Comparison of ENCODE assay signal across 37 cellular contexts in genomic region chr10:133180915-133181639, GRCh38. TPM values are rescaled to one million over a fixed set of nuclear protein-coding genes. Genes with fewer than 3 reads are reported as not detected.
"Had no signal": no experiment of that assay in that cellular context is flagged by ENCODE, and none has a peak within 500 bp of the region (broad histone marks: within the 10 kb centered on the region; RNA-seq: fewer than 3 reads in every experiment).

No MANE protein-coding gene starts in this region.

- H3K9me3 ChIP-seq: adrenal gland, gastroesophageal sphincter, stomach, thyroid gland, upper lobe of left lung, vagina had no signal

- H3K27ac Mint-ChIP-seq: activated naive CD4-positive, alpha-beta T cell treated with anti-CD3 and anti-CD28 coated beads for 36 hours; activated naive CD8-positive, alpha-beta T cell treated with anti-CD3 and anti-CD28 coated beads for 36 hours; activated T-helper 1 cell treated with anti-CD3 and anti-CD28 coated beads, Interleukin-12 subunit alpha, Interleukin-12 subunit beta, Interleukin-2, Interleukin-4 antibody, amounts not matched to agents 30 ng/mL and 10 ng/mL and 1 ng/mL, durations not matched to agents 14 hours and 24 hours and 36 hours; natural killer cell; progenitor cell of endocrine pancreas; stimulated activated naive B cell treated with anti-CD40 and anti-IgM and Interleukin-4, amounts not matched to agents 10 μg/mL and 1 μg/mL and 100 μg/mL, for 72 hours had no signal

- H3K4me3 ChIP-seq: adrenal gland, gastroesophageal sphincter, lung, skin epidermis, stomach, thyroid gland, upper lobe of left lung, vagina had no signal

- DNase-seq: activated CD4-positive, alpha-beta T cell treated with anti-CD3 and anti-CD28 coated beads for 48 hours; activated CD4-positive, alpha-beta T cell treated with anti-CD3 and anti-CD28 coated beads, Interleukin-2, amount 50 U/mL, for 48 hours; activated CD8-positive, alpha-beta memory T cell treated with anti-CD3 and anti-CD28 coated beads for 24 hours; activated effector memory CD4-positive, alpha-beta T cell treated with anti-CD3 and anti-CD28 coated beads, Interleukin-2, amount 50 U/mL, for 16 hours; activated naive CD4-positive, alpha-beta T cell treated with anti-CD3 and anti-CD28 coated beads for 36 hours; activated naive CD8-positive, alpha-beta T cell treated with anti-CD3 and anti-CD28 coated beads for 36 hours; adrenal gland; aorta; brain microvascular endothelial cell; caudate nucleus; head of caudate nucleus; hypothalamus; immature natural killer cell; mesendoderm; natural killer cell; stimulated activated CD4-positive, alpha-beta T cell treated with anti-CD3 and anti-CD28 coated beads, Interleukin-4, amount 100 ng/mL, for 24 hours; stimulated activated naive B cell treated with anti-CD40 and anti-IgM and Interleukin-4, amounts not matched to agents 10 μg/mL and 1 μg/mL and 100 μg/mL, for 72 hours; stomach; T-helper 1 cell; thyroid gland had no signal

- H3K27me3 ChIP-seq: adrenal gland, brain microvascular endothelial cell, thyroid gland, upper lobe of left lung, vagina had no signal

- H3K36me3 Mint-ChIP-seq: activated naive CD8-positive, alpha-beta T cell treated with anti-CD3 and anti-CD28 coated beads for 36 hours; immature natural killer cell; natural killer cell; stimulated activated naive B cell treated with anti-CD40 and anti-IgM and Interleukin-4, amounts not matched to agents 10 μg/mL and 1 μg/mL and 100 μg/mL, for 72 hours had no signal

- FAIRE-seq: endothelial cell of umbilical vein had no signal

- H3K4me1 Mint-ChIP-seq: activated naive CD8-positive, alpha-beta T cell treated with anti-CD3 and anti-CD28 coated beads for 36 hours; immature natural killer cell had no signal

- H3K4me1 ChIP-seq: adrenal gland, gastroesophageal sphincter, stomach, thyroid gland, upper lobe of left lung, vagina had no signal

- H3K36me3 ChIP-seq: adrenal gland, brain microvascular endothelial cell, gastroesophageal sphincter, stomach, thyroid gland, upper lobe of left lung, vagina had no signal

- ATAC-seq: gastroesophageal sphincter; left lobe of liver; natural killer cell; sciatic nerve; stimulated activated naive B cell treated with anti-CD40 and anti-IgM and Interleukin-4, amounts not matched to agents 10 μg/mL and 1 μg/mL and 100 μg/mL, for 72 hours had no signal

- H3K27me3 Mint-ChIP-seq: progenitor cell of endocrine pancreas had no signal

- H3K27ac ChIP-seq: adrenal gland, brain microvascular endothelial cell, gastroesophageal sphincter, skin epidermis, stomach, thyroid gland, upper lobe of left lung, vagina had no signal

- H3K4me3 Mint-ChIP-seq: activated naive CD4-positive, alpha-beta T cell treated with anti-CD3 and anti-CD28 coated beads for 36 hours; activated naive CD8-positive, alpha-beta T cell treated with anti-CD3 and anti-CD28 coated beads for 36 hours; activated T-helper 1 cell treated with anti-CD3 and anti-CD28 coated beads, Interleukin-12 subunit alpha, Interleukin-12 subunit beta, Interleukin-2, Interleukin-4 antibody, amounts not matched to agents 30 ng/mL and 10 ng/mL and 1 ng/mL, durations not matched to agents 14 hours and 24 hours and 36 hours; immature natural killer cell; natural killer cell; stimulated activated naive B cell treated with anti-CD40 and anti-IgM and Interleukin-4, amounts not matched to agents 10 μg/mL and 1 μg/mL and 100 μg/mL, for 72 hours had no signal

RNA-seq across cellular contexts. Expression of gene KNDC1, which starts 21.1 kb away (rescaled TPM):
- total RNA-seq: activated naive CD4-positive, alpha-beta T cell treated with anti-CD3 and anti-CD28 coated beads for 36 hours; activated naive CD8-positive, alpha-beta T cell treated with anti-CD3 and anti-CD28 coated beads for 36 hours; endothelial cell of umbilical vein; osteoblast had no signal
- polyA plus RNA-seq: endothelial cell of umbilical vein, immature natural killer cell had no signal

RNA-seq across cellular contexts. Expression of gene UTF1, which starts 48.9 kb away (rescaled TPM):
- total RNA-seq: activated naive CD4-positive, alpha-beta T cell treated with anti-CD3 and anti-CD28 coated beads for 36 hours; activated naive CD8-positive, alpha-beta T cell treated with anti-CD3 and anti-CD28 coated beads for 36 hours; activated T-helper 1 cell treated with anti-CD3 and anti-CD28 coated beads, Interleukin-12 subunit alpha, Interleukin-12 subunit beta, Interleukin-2, Interleukin-4 antibody, amounts not matched to agents 30 ng/mL and 10 ng/mL and 1 ng/mL, durations not matched to agents 14 hours and 24 hours and 36 hours; aorta; endothelial cell of umbilical vein; fibroblast of lung; fibroblast of villous mesenchyme; gastroesophageal sphincter; kidney epithelial cell; left lobe of liver; mononuclear cell; osteoblast; progenitor cell of endocrine pancreas; renal cortical epithelial cell; sciatic nerve; stomach; thyroid gland; vagina had no signal
- polyA plus RNA-seq: aorta, endothelial cell of umbilical vein, esophagus, fibroblast of lung, immature natural killer cell, stomach had no signal

RNA-seq across cellular contexts. Expression of gene VENTX, which starts 56.6 kb away (rescaled TPM):
- total RNA-seq: activated naive CD4-positive, alpha-beta T cell treated with anti-CD3 and anti-CD28 coated beads for 36 hours; activated naive CD8-positive, alpha-beta T cell treated with anti-CD3 and anti-CD28 coated beads for 36 hours; activated T-helper 1 cell treated with anti-CD3 and anti-CD28 coated beads, Interleukin-12 subunit alpha, Interleukin-12 subunit beta, Interleukin-2, Interleukin-4 antibody, amounts not matched to agents 30 ng/mL and 10 ng/mL and 1 ng/mL, durations not matched to agents 14 hours and 24 hours and 36 hours; endothelial cell of umbilical vein; fibroblast of lung; fibroblast of villous mesenchyme; kidney epithelial cell; osteoblast; renal cortical epithelial cell had no signal
- polyA plus RNA-seq: endothelial cell of umbilical vein, fibroblast of lung had no signal
